In genomic region chr16:85469929-85470590, GRCh38 we compare ENCODE assay signal across 1 cellular context.
TF ChIP-seq lines count a peak whose summit lies in the region.

No MANE protein-coding gene starts in this region.

TF ChIP-seq in H1, 55 proteins besides CTCF, POLR2A, EP300 and RAD21 (continued from another document):
- TF ChIP-seq BCL11A (IDR thresholded peaks at IDR 0.05; ENCODE audit: low read depth in 2 of 2, low read length in 2 of 2) (no peak), EZH2 (IDR thresholded peaks at IDR 0.05; ENCODE audit: low read depth, low read length, severe bottlenecking) (no peak), JUND (IDR thresholded peaks at IDR 0.05; ENCODE audit: low read length) (no peak)
